In the genomic region with DNA sequence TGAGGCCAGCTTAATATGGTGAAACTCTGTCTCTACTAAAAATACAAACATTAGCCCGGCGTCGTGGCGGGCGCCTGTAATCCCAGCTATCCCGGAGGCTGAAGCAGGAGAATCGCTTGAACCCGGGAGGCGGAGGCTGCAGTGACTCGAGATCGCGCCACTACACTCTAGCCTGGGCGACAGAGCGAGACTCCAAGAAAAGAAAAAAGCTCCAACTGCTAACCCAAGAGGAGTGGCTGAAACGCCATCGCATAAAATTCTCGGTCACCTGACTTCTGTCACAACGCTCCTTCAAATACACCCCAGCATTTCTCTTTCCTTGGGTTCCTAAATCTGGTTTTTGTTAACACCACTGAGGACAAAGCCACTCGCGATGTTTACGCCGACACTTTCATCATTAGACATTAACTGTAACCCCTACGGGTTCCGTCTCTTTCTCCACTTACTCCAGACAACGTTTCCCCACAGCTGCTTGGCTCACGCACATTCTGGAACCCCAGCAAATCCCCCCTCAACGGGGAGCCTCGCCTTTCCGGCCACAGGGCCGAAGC, we compare ENCODE assay signal across 6 cellular contexts. TPM values are rescaled to one million over a fixed set of nuclear protein-coding genes. Genes with fewer than 3 reads are reported as not detected.
DNase-seq lines count a peak whose midpoint lies in the region; ATAC-seq and TF ChIP-seq lines count a peak whose summit lies in the region.

No MANE protein-coding gene starts in this region.

- peak overlapping the region; percentile 91 to 99 (median 96) for H3K4me3 Mint-ChIP-seq in CD4-positive, alpha-beta memory T cell
- H3K4me3 Mint-ChIP-seq in HFFc6 = peak overlapping the region; percentile 95
- H3K4me3 Mint-ChIP-seq in activated CD8-positive, alpha-beta T cell treated with anti-CD3 and anti-CD28 coated beads for 36 hours = peak overlapping the region; percentile 85

- POLR2A ChIA-PET in CD4-positive, alpha-beta memory T cell (lab: Charles Lee; ENCODE audit: partially characterized antibody) = interaction anchor here (0.5 to 8.0 kb wide), 60 partner anchors 10 to 1779 kb away, joined by 3 to 285 read pairs (median 6); partner anchors contain the start of genes ALS2, BZW1, CASP10 and CASP8
- POLR2A ChIA-PET in activated CD8-positive, alpha-beta T cell treated with anti-CD3 and anti-CD28 coated beads for 36 hours (lab: Charles Lee) = interaction anchor here (0.5 to 3.0 kb wide), 42 partner anchors 8 to 1406 kb away, joined by 3 to 54 read pairs (median 6); partner anchors contain the start of genes BZW1, CASP10, CASP8 and NIF3L1

- H3K27ac ChIP-seq in CD4-positive, alpha-beta memory T cell (ENCODE audit: low read depth, low read length) = peak overlapping the region; percentile 100
- H3K27ac ChIP-seq in layer of hippocampus (ENCODE audit: low read depth, low read length) = peak overlapping the region; percentile 100

- no peak for TF ChIP-seq CTCF in HFFc6 (IDR thresholded peaks at IDR 0.05)
- TF ChIP-seq CTCF in activated CD8-positive, alpha-beta T cell treated with anti-CD3 and anti-CD28 coated beads for 36 hours (IDR thresholded peaks at IDR 0.05) = no peak

- no peaks in the 10 kb centered on the region for H3K27me3 ChIP-seq in CD4-positive, alpha-beta memory T cell (ENCODE audit: insufficient read depth, low read length)
- no peaks in the 10 kb centered on the region for H3K27me3 ChIP-seq in layer of hippocampus (ENCODE audit: control insufficient read depth, insufficient read depth, low read length)

- intact Hi-C loops in CD4-positive, alpha-beta memory T cell (cut with micrococcal nuclease) = loop anchor here (1.0 to 5.0 kb wide), 8 partner anchors 26 to 1774 kb away; partner anchors contain the start of genes BZW1, CFLAR, HYCC2 and NIF3L1
- intact Hi-C loops in activated CD8-positive, alpha-beta T cell treated with anti-CD3 and anti-CD28 coated beads for 36 hours (cut with micrococcal nuclease) = loop anchor here (1.0 to 2.0 kb wide), 3 partner anchors 25 to 151 kb away; partner anchors contain the start of genes NIF3L1 and PPIL3

- H3K27ac Mint-ChIP-seq in CD4-positive, alpha-beta memory T cell = peak overlapping the region; percentile 89 to 100 (median 100)
- peak overlapping the region; percentile 99 for H3K27ac Mint-ChIP-seq in HFFc6
- peak overlapping the region; percentile 97 for H3K27ac Mint-ChIP-seq in activated CD8-positive, alpha-beta T cell treated with anti-CD3 and anti-CD28 coated beads for 36 hours

- no peak for ATAC-seq in activated CD8-positive, alpha-beta T cell treated with anti-CD3 and anti-CD28 coated beads for 36 hours

- CTCF ChIA-PET in CD4-positive, alpha-beta memory T cell (lab: Charles Lee; ENCODE audit: partially characterized antibody) = interaction anchor here (1.0 to 2.1 kb wide), 10 partner anchors 9 to 368 kb away, joined by 3 to 12 read pairs (median 5); partner anchors contain the start of genes BZW1, NIF3L1 and PPIL3
- CTCF ChIA-PET in activated CD8-positive, alpha-beta T cell treated with anti-CD3 and anti-CD28 coated beads for 36 hours (lab: Charles Lee) = interaction anchor here (0.7 to 1.8 kb wide), 7 partner anchors 42 to 368 kb away, joined by 3 to 13 read pairs (median 4); partner anchors contain the start of gene CASP10

- peak in 1 of 5 donors; percentile 57 for DNase-seq in CD4-positive, alpha-beta memory T cell
- DNase-seq in HFFc6 (no peak), NCI-H510A treated with DMSO at 0.1 percent for 48 hours (lab: John Stamatoyannopoulos, UW) (no peak), NCI-H2081 treated with DMSO at 0.1 percent for 48 hours (lab: John Stamatoyannopoulos, UW) (no peak)
- peak; percentile 38 for DNase-seq in activated CD8-positive, alpha-beta T cell treated with anti-CD3 and anti-CD28 coated beads for 36 hours

- peaks cover 48% of the 10 kb centered on the region for H3K4me1 ChIP-seq in CD4-positive, alpha-beta memory T cell (ENCODE audit: insufficient read depth, low read length)

- H3K4me3 ChIP-seq in CD4-positive, alpha-beta memory T cell (ENCODE audit: low read length in 2 of 2) = peak overlapping the region; percentile 83 to 100

- H3K9me3 Mint-ChIP-seq in CD4-positive, alpha-beta memory T cell = peaks cover 0 to 4% (median 0%) of the 10 kb centered on the region in 8 donors
- H3K9me3 Mint-ChIP-seq in HFFc6 = no peaks in the 10 kb centered on the region
- no peaks in the 10 kb centered on the region for H3K9me3 Mint-ChIP-seq in activated CD8-positive, alpha-beta T cell treated with anti-CD3 and anti-CD28 coated beads for 36 hours

- peaks cover 19% of the 10 kb centered on the region for H3K36me3 ChIP-seq in CD4-positive, alpha-beta memory T cell (ENCODE audit: insufficient read depth, low read length)

- no peaks in the 10 kb centered on the region for H3K27me3 Mint-ChIP-seq in CD4-positive, alpha-beta memory T cell
- peaks cover 4% of the 10 kb centered on the region for H3K27me3 Mint-ChIP-seq in HFFc6 (ENCODE audit: insufficient read depth)
- peaks cover 2% of the 10 kb centered on the region for H3K27me3 Mint-ChIP-seq in activated CD8-positive, alpha-beta T cell treated with anti-CD3 and anti-CD28 coated beads for 36 hours

- no peaks in the 10 kb centered on the region for H3K9me3 ChIP-seq in CD4-positive, alpha-beta memory T cell (ENCODE audit: control insufficient read depth in 1 of 2, low read length in 2 of 2)

- peaks cover 42 to 53% of the 10 kb centered on the region in 2 donors for H3K36me3 Mint-ChIP-seq in CD4-positive, alpha-beta memory T cell
- peaks cover 55% of the 10 kb centered on the region for H3K36me3 Mint-ChIP-seq in HFFc6 (ENCODE audit: low read depth)
- peaks cover 51% of the 10 kb centered on the region for H3K36me3 Mint-ChIP-seq in activated CD8-positive, alpha-beta T cell treated with anti-CD3 and anti-CD28 coated beads for 36 hours (ENCODE audit: low read depth)

- peaks cover 28 to 59% (median 39%) of the 10 kb centered on the region in 4 donors for H3K4me1 Mint-ChIP-seq in CD4-positive, alpha-beta memory T cell
- peaks cover 51% of the 10 kb centered on the region for H3K4me1 Mint-ChIP-seq in HFFc6 (ENCODE audit: low read depth)
- peaks cover 32% of the 10 kb centered on the region for H3K4me1 Mint-ChIP-seq in activated CD8-positive, alpha-beta T cell treated with anti-CD3 and anti-CD28 coated beads for 36 hours (ENCODE audit: low read depth)

RNA-seq across cellular contexts. Expression of gene CLK1, which starts 0.7 kb away (rescaled TPM):
- 100 to 1,000 TPM; 472 to 499 TPM for total RNA-seq in CD4-positive, alpha-beta memory T cell
- 10 to 100 TPM; 18.1 to 51.9 TPM for polyA plus RNA-seq in CD4-positive, alpha-beta memory T cell
- total RNA-seq in HFFc6 (2021; fragmentation: NEBNext Ultra II Directional; extraction: Animal tissue kit (Norgen Biotek cat#: 25700)) = 10 to 100 TPM; 25.8 to 28.3 (median 27.3) TPM
- total RNA-seq in activated CD8-positive, alpha-beta T cell treated with anti-CD3 and anti-CD28 coated beads for 36 hours = 100 to 1,000 TPM; 121 to 122 TPM

RNA-seq across cellular contexts. Expression of gene PPIL3, which starts 25.1 kb away (rescaled TPM):
- 10 to 100 TPM; 48.0 to 57.7 TPM for total RNA-seq in CD4-positive, alpha-beta memory T cell
- polyA plus RNA-seq in CD4-positive, alpha-beta memory T cell = 10 to 100 TPM; 18.7 to 27.2 TPM
- 10 to 100 TPM; 12.4 to 15.6 (median 13.1) TPM for total RNA-seq in HFFc6 (2021; fragmentation: NEBNext Ultra II Directional; extraction: Animal tissue kit (Norgen Biotek cat#: 25700))
- total RNA-seq in activated CD8-positive, alpha-beta T cell treated with anti-CD3 and anti-CD28 coated beads for 36 hours = 10 to 100 TPM; 97.9 to 99.4 TPM

RNA-seq across cellular contexts. Expression of gene NIF3L1, which starts 25.4 kb away (rescaled TPM):
- total RNA-seq in CD4-positive, alpha-beta memory T cell = 10 to 100 TPM; 30.0 to 30.3 TPM
- polyA plus RNA-seq in CD4-positive, alpha-beta memory T cell = 10 to 100 TPM; 22.4 to 23.0 TPM
- 10 to 100 TPM; 18.4 to 25.4 (median 20.6) TPM for total RNA-seq in HFFc6 (2021; fragmentation: NEBNext Ultra II Directional; extraction: Animal tissue kit (Norgen Biotek cat#: 25700))
- 10 to 100 TPM; 30.8 to 35.3 TPM for total RNA-seq in activated CD8-positive, alpha-beta T cell treated with anti-CD3 and anti-CD28 coated beads for 36 hours

RNA-seq across cellular contexts. Expression of gene BZW1, which starts 52.0 kb away (rescaled TPM):
- 100 to 1,000 TPM; 126 to 133 TPM for total RNA-seq in CD4-positive, alpha-beta memory T cell
- polyA plus RNA-seq in CD4-positive, alpha-beta memory T cell = 100 to 1,000 TPM; 198 to 257 TPM
- total RNA-seq in HFFc6 (2021; fragmentation: NEBNext Ultra II Directional; extraction: Animal tissue kit (Norgen Biotek cat#: 25700)) = 100 to 1,000 TPM; 318 to 459 (median 409) TPM
- 100 to 1,000 TPM; 423 to 442 TPM for total RNA-seq in activated CD8-positive, alpha-beta T cell treated with anti-CD3 and anti-CD28 coated beads for 36 hours

Comparison
In these comparisons a context has a peak if more than half of its experiments do, and no peak if none do; other contexts are left out.
1. RNA of gene CLK1, which starts 0.7 kb away (total RNA-seq): 472 to 499 TPM in CD4-positive, alpha-beta memory T cell and 121 to 122 TPM in activated CD8-positive, alpha-beta T cell treated with anti-CD3 and anti-CD28 coated beads for 36 hours; 25.8 to 28.3 TPM in HFFc6; every median in the first group is over 4 times any median in the second.
2. Peak in every context shown above with its lines, with median percentiles within 50 percentile points of each other: H3K27ac Mint-ChIP-seq and H3K4me3 Mint-ChIP-seq.